ENCODE assay signal across 16 cellular contexts in the genomic region with DNA sequence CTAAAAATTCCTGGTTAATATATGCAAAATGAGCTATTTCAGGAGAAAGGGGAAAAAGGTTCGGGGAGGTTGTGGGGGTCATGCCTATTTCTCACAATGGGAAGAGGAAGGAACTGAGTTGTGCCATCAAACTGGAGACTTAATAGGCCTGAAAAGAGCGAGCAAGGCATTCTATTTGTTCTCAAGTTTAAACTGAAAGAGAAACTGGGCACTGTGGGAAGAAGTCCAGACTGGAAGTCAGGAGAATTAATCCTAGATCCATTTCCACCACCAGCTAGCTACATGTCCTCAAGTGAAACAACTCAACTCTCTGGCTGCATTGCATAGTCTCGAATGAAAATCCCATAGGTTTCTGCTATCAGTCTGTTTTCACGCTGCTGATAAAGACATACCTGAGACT. TPM values are rescaled to one million over a fixed set of nuclear protein-coding genes. Genes with fewer than 3 reads are reported as not detected.
A peak's percentile ranks its signal among the peaks of the same experiment; 100 is the strongest.
DNase-seq lines count a peak whose midpoint lies in the region; ATAC-seq, FAIRE-seq and TF ChIP-seq lines count a peak whose summit lies in the region.
"Had no signal": no experiment of that assay in that cellular context is flagged by ENCODE, and none has a peak within 500 bp of the region (broad histone marks: within the 10 kb centered on the region; RNA-seq: fewer than 3 reads in every experiment).

No MANE protein-coding gene starts in this region.

- TF ChIP-seq POLR2A in HepG2 (IDR thresholded peaks at IDR 0.05; ENCODE audit: insufficient read depth in 1 of 2, low read depth in 2 of 2, low read length in 2 of 2) (no peak), breast epithelium (IDR thresholded peaks at IDR 0.05) (no peak)

- no peaks in the 10 kb centered on the region for H3K27me3 ChIP-seq in liver (ENCODE audit: control insufficient read depth in 4 of 4, insufficient read depth in 4 of 4, low read length in 3 of 4)
- H3K27me3 ChIP-seq in HepG2 (ENCODE audit: control insufficient read depth in 1 of 2, insufficient read depth in 2 of 2, low read length in 2 of 2) = no peaks in the 10 kb centered on the region
- no peaks in the 10 kb centered on the region for H3K27me3 ChIP-seq in osteoblast (ENCODE audit: insufficient read depth, low read length)
- H3K27me3 ChIP-seq in breast epithelium = no peaks in the 10 kb centered on the region
- H3K27me3 ChIP-seq: BLaER1 treated with 17β-estradiol and CSF1 and Interleukin-3, amounts not matched to agents 10 nM and 100 nM had no signal

- peak overlapping the region; percentile 40 to 44 for H3K27ac ChIP-seq in liver (ENCODE audit: low read depth in 1 of 2, low read length in 2 of 2)
- no peak overlapping the region for H3K27ac ChIP-seq in HepG2 (ENCODE audit: extremely low read length, insufficient read depth, low read length)
- no peak overlapping the region for H3K27ac ChIP-seq in osteoblast (ENCODE audit: low read depth, low read length)
- no peak overlapping the region for H3K27ac ChIP-seq in breast epithelium
- H3K27ac ChIP-seq: BLaER1 treated with 17β-estradiol and CSF1 and Interleukin-3, amounts not matched to agents 10 nM and 100 nM; HL-60 had no signal

- H3K9ac ChIP-seq in liver (ENCODE audit: low read depth in 1 of 2, low read length in 2 of 2) (no peak overlapping the region), HepG2 (ENCODE audit: insufficient read depth, low read depth, low read length) (no peak overlapping the region)
- H3K9ac ChIP-seq: BLaER1 treated with 17β-estradiol and CSF1 and Interleukin-3, amounts not matched to agents 10 nM and 100 nM had no signal

- TF ChIP-seq RAD21 in liver (IDR thresholded peaks at IDR 0.05) (no peak), HepG2 (CRISPR knock-in tag; IDR thresholded peaks at IDR 0.05) (no peak)

- H4K20me1 ChIP-seq in HepG2 (ENCODE audit: insufficient read depth, low read length) = peaks cover 4% of the 10 kb centered on the region; the same call in 1 of the 2 replicates
- H4K20me1 ChIP-seq in osteoblast (ENCODE audit: insufficient read depth, low read length) = no peaks in the 10 kb centered on the region
- H4K20me1 ChIP-seq: BLaER1 treated with 17β-estradiol and CSF1 and Interleukin-3, amounts not matched to agents 10 nM and 100 nM had no signal

- POLR2A ChIA-PET in HepG2 (lab: Yijun Ruan, JAX) = no interaction called here

- ATAC-seq in HepG2 = no peak
- peak; percentile 29 for ATAC-seq in left colon
- no peak for ATAC-seq in GM21526 (IDR thresholded peaks at IDR 0.05; ENCODE audit: low FRiP score, unreplicated experiment)
- ATAC-seq in GM21825 (IDR thresholded peaks at IDR 0.05; ENCODE audit: unreplicated experiment) = no peak
- ATAC-seq in HG02970 (IDR thresholded peaks at IDR 0.05; ENCODE audit: low FRiP score, unreplicated experiment) = no peak

- no peak overlapping the region for H3K4me2 ChIP-seq in HepG2 (ENCODE audit: low read depth, low read length)
- no peak overlapping the region for H3K4me2 ChIP-seq in osteoblast (ENCODE audit: insufficient read depth, low read length)
- H3K4me2 ChIP-seq: BLaER1 treated with 17β-estradiol and CSF1 and Interleukin-3, amounts not matched to agents 10 nM and 100 nM had no signal

- CTCF ChIA-PET in HepG2 (lab: Yijun Ruan, JAX; ENCODE audit: low intra/inter-chr PET ratio, low total read pairs) = no interaction called here

- H3K9me3 ChIP-seq in liver (ENCODE audit: control insufficient read depth in 4 of 4, low read length in 3 of 4) (no peaks in the 10 kb centered on the region), HepG2 (ENCODE audit: low read length) (no peaks in the 10 kb centered on the region), osteoblast (ENCODE audit: low read depth, low read length) (no peaks in the 10 kb centered on the region), breast epithelium (no peaks in the 10 kb centered on the region)

- H3K36me3 ChIP-seq in liver (ENCODE audit: control insufficient read depth in 4 of 4, insufficient read depth in 3 of 4, low read depth in 1 of 4, low read length in 3 of 4) (no peaks in the 10 kb centered on the region), HepG2 (replicated peaks in 1 of 2; ENCODE audit: control insufficient read depth in 1 of 2, insufficient read depth in 2 of 2, low read length in 2 of 2) (peaks cover 1 to 12% of the 10 kb centered on the region in 2 experiments; a peak in 1 of 5 replicates), osteoblast (ENCODE audit: insufficient read depth, low read length) (no peaks in the 10 kb centered on the region), breast epithelium (no peaks in the 10 kb centered on the region)
- H3K36me3 ChIP-seq: BLaER1 treated with 17β-estradiol and CSF1 and Interleukin-3, amounts not matched to agents 10 nM and 100 nM had no signal

- TF ChIP-seq EP300 in HepG2 (IDR thresholded peaks at IDR 0.05; ENCODE audit: low read depth in 2 of 2, low read length in 2 of 2) (no peak), HepG2 (CRISPR knock-in tag; IDR thresholded peaks at IDR 0.05; ENCODE audit: borderline replicate concordance) (no peak)

- BruUV-seq in HepG2 (replicated peaks; lab: Mats Ljungman, UMichigan) = no TSS peak

- TF ChIP-seq CTCF in liver (IDR thresholded peaks at IDR 0.05; ENCODE audit: low read depth, low read length, missing input control) (no peak), HepG2 (CRISPR knock-in tag; IDR thresholded peaks at IDR 0.05) (no peak), osteoblast (IDR thresholded peaks at IDR 0.05; ENCODE audit: extremely low read depth, low read depth, low read length) (no peak), breast epithelium (IDR thresholded peaks at IDR 0.05) (no peak)

- in situ Hi-C loops in HepG2 (cut with HindIII; ENCODE audit: extremely low pct_ligation_motif_present, low pct_unique_long_range_greater_than_20kb) = no loop called here

- H3K4me3 ChIP-seq in liver (ENCODE audit: low read depth in 1 of 3, low read length in 3 of 3) (peak overlapping the region in 1 of 3 donors; percentile 16), HepG2 (replicated peaks in 1 of 3; ENCODE audit: insufficient read depth in 1 of 3, low read depth in 2 of 3, low read length in 3 of 3) (no peak overlapping the region), osteoblast (ENCODE audit: insufficient read depth, low read length) (no peak overlapping the region), breast epithelium (no peak overlapping the region)
- H3K4me3 ChIP-seq: BLaER1 treated with 17β-estradiol and CSF1 and Interleukin-3, amounts not matched to agents 10 nM and 100 nM had no signal

- H3K79me2 ChIP-seq in HepG2 (ENCODE audit: insufficient read depth, low read length) = peaks cover 12% of the 10 kb centered on the region
- no peaks in the 10 kb centered on the region for H3K79me2 ChIP-seq in osteoblast (ENCODE audit: insufficient read depth, low read length)

- H2AFZ ChIP-seq in HepG2 (ENCODE audit: low read length) (no peak overlapping the region), osteoblast (ENCODE audit: low read length) (no peak overlapping the region)

- no peak for DNase-seq in HepG2 (ENCODE audit: low spot score)
- DNase-seq in left colon = no peak
- peak; percentile 54 for DNase-seq in osteoblast (ENCODE audit: insufficient read length, low spot score, missing footprints)
- no peak for DNase-seq in breast epithelium (ENCODE audit: low spot score in 2 of 2)
- DNase-seq: ACHN; Calu3; CD4-positive, CD25-positive, alpha-beta regulatory T cell; DMS 273 treated with DMSO at 0.1 percent for 48 hours; GOT3; H9 had no signal

- FAIRE-seq in HepG2 (lab: Jason Lieb, UNC) = no peak

- WGBS in liver = 66% methylated on average over 4 of the region's 4 CpGs
- WGBS in HepG2 (ENCODE audit: low lambda C conversion rate) = over 99% methylated on average over 4 of the region's 4 CpGs

- peaks cover 0 to 6% (median 2%) of the 10 kb centered on the region in 4 donors for H3K4me1 ChIP-seq in liver (ENCODE audit: control insufficient read depth in 4 of 4, insufficient read depth in 4 of 4, low read length in 3 of 4)
- H3K4me1 ChIP-seq in HepG2 (ENCODE audit: insufficient read depth, low read length) = no peaks in the 10 kb centered on the region
- no peaks in the 10 kb centered on the region for H3K4me1 ChIP-seq in osteoblast (ENCODE audit: insufficient read depth, low read length)
- no peaks in the 10 kb centered on the region for H3K4me1 ChIP-seq in breast epithelium

- intact Hi-C loops in HepG2 (cut with micrococcal nuclease; ENCODE audit: unreplicated experiment) (no loop called here), left colon (cut with DNase I, micrococcal nuclease) (no loop called here), breast epithelium (cut with DNase I; ENCODE audit: low total_unique reads) (no loop called here)

TF ChIP-seq in liver, 16 proteins besides CTCF, POLR2A, EP300 and RAD21 (continues in another document):
- TF ChIP-seq HNF4A (conservative IDR thresholded peaks at IDR 0.05) (no peak), SP1 (IDR thresholded peaks at IDR 0.05) (no peak)

TF ChIP-seq in HepG2, 621 proteins besides CTCF, POLR2A, EP300 and RAD21 (continues in another document):
- no peak for TF ChIP-seq SYNCRIP (IDR thresholded peaks at IDR 0.05; ENCODE audit: insufficient read depth, low read depth, low read length)

RNA-seq across cellular contexts. Expression of a gene that starts 50.6 kb away (rescaled TPM):
- 10 to 100 TPM in 1 of 2 donors, 1 to 10 TPM in 1; 7.7 to 34.6 TPM for total RNA-seq in liver
- 10 to 100 TPM; 13.5 to 19.0 TPM for polyA plus RNA-seq in liver
- 18.8 and 20.7 TPM in 2 replicates for total RNA-seq in HepG2 (2016; rRNA removed; fragmentation: Illumina TruSeq; extraction: Trizol)
- 2.1 and 2.8 TPM in 2 replicates for total RNA-seq in HepG2 (2016; cell fraction: cytosol; rRNA removed; fragmentation: Illumina TruSeq; extraction: Trizol; ENCODE audit: low read depth)
- total RNA-seq in HepG2 (2016; cell fraction: insoluble cytoplasmic fraction; rRNA removed; fragmentation: Illumina TruSeq; extraction: Trizol) = 16.5 and 17.8 TPM in 2 replicates
- 5.2 and 6.9 TPM in 2 replicates for total RNA-seq in HepG2 (2016; cell fraction: membrane; rRNA removed; fragmentation: Illumina TruSeq; extraction: Trizol)
- total RNA-seq in HepG2 (2016; cell fraction: nucleus; rRNA removed; fragmentation: Illumina TruSeq; extraction: Trizol) = 48.8 and 51.3 TPM in 2 replicates
- 26.3 and 37.3 TPM in 2 replicates for polyA plus RNA-seq in HepG2 (2011; rRNA removed)
- polyA plus RNA-seq in HepG2 (2011; cell fraction: cytosol; rRNA removed) = 21.3 and 25.7 TPM in 2 replicates
- polyA plus RNA-seq in HepG2 (2011; cell fraction: nucleus; rRNA removed) = 53.6 and 57.4 TPM in 2 replicates
- 18.4 and 30.5 TPM in 2 replicates for polyA plus RNA-seq in HepG2 (2012)
- polyA plus RNA-seq in HepG2 (2016; cell fraction: cytosol; fragmentation: Illumina TruSeq; extraction: Trizol; ENCODE audit: low read depth) = 1.1 TPM in 2 replicates
- polyA plus RNA-seq in HepG2 (2016; cell fraction: insoluble cytoplasmic fraction; fragmentation: Illumina TruSeq; extraction: Trizol; ENCODE audit: low read depth) = 10.3 and 10.7 TPM in 2 replicates
- polyA plus RNA-seq in HepG2 (2016; cell fraction: membrane; fragmentation: Illumina TruSeq; extraction: Trizol; ENCODE audit: low read depth) = 1.2 and 1.5 TPM in 2 replicates
- polyA plus RNA-seq in HepG2 (2016; cell fraction: nucleus; fragmentation: Illumina TruSeq; extraction: Trizol; ENCODE audit: insufficient read depth, low read depth) = 13.7 and 14.4 TPM in 2 replicates
- 26.6 and 166 TPM in 2 replicates for polyA minus RNA-seq in HepG2 (2011; rRNA and poly(A)+ RNA removed; ENCODE audit: low replicate concordance)
- 30.3 and 31.7 TPM in 2 replicates for polyA minus RNA-seq in HepG2 (2011; cell fraction: cytosol; rRNA and poly(A)+ RNA removed)
- 453 and 498 TPM in 2 replicates for polyA minus RNA-seq in HepG2 (2011; cell fraction: nucleus; rRNA and poly(A)+ RNA removed)
- 10 to 100 TPM; 76.0 to 92.4 TPM for total RNA-seq in left colon
- total RNA-seq in osteoblast = 2.1 and 2.5 TPM in 2 replicates
- total RNA-seq in breast epithelium = 1 to 10 TPM; 4.0 to 7.9 (median 6.1) TPM
- total RNA-seq: CD4-positive, CD25-positive, alpha-beta regulatory T cell had no signal
- polyA plus RNA-seq: CD4-positive, CD25-positive, alpha-beta regulatory T cell had no signal

Comparison
In these comparisons a context has a peak if more than half of its experiments do, and no peak if none do; other contexts are left out.
1. H3K27ac ChIP-seq: peak in liver (2 of 2); none in HepG2 (single experiment), osteoblast (single experiment) and breast epithelium (0 of 2).